In the genomic region with DNA sequence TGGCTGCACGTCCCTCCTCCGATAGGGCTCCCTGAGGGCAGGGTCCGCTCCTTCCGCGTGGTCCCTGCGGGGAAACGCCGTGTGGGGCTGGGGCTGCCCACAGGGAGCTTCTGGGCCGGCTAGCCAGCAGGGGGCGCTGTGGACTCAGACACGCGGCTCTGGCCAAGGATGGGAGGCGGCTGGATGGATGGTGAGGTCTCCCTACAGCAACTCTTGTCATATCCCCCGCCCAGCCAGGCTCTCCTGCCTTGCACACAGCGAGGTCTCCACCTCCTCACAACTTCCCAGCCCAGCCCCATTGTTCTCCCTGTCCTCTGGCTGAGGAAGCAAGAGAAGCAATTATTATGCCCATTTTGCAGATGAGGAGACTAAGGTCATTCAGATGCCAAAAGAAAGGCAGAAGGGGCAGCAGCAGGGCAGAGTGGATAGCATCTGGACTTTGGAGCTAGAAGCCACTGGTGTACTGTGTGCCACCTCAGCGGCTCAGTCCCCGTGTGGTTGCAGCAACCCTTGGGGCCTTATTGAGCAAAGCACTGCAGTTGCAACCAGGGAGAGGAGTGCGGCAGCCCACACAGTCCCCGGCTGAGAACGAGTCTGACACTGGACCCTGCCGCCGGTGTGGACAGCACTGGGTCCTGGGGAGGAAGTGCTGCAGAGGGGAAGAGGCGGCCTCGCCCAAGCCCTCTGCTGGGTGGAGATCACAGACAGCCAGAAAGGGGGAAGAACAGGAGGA, we compare ENCODE assay signal across 8 cellular contexts.
DNase-seq lines count a peak whose midpoint lies in the region; ATAC-seq and TF ChIP-seq lines count a peak whose summit lies in the region.

No MANE protein-coding gene starts in this region.

- no peak overlapping the region for H3K27ac Mint-ChIP-seq in glutamatergic neuron (ENCODE audit: unreplicated experiment)

- ATAC-seq in Panc1 (peak; percentile 76), sciatic nerve (peak; percentile 21), HG02981 (IDR thresholded peaks at IDR 0.05; ENCODE audit: unreplicated experiment) (no peak), GM21390 (IDR thresholded peaks at IDR 0.05; ENCODE audit: unreplicated experiment) (no peak)

- H3K4me3 ChIP-seq in Panc1 (ENCODE audit: low read depth in 2 of 2, low read length in 2 of 2) = no peak overlapping the region

- no peaks in the 10 kb centered on the region for H3K27me3 ChIP-seq in Panc1 (ENCODE audit: control insufficient read depth, insufficient read depth, low read length)

- H3K27ac ChIP-seq in Panc1 (ENCODE audit: low read length) = no peak overlapping the region; the same call in 1 of the 2 replicates

- H3K36me3 Mint-ChIP-seq in glutamatergic neuron (ENCODE audit: unreplicated experiment) = no peaks in the 10 kb centered on the region

- in situ Hi-C loops in Panc1 (cut with HindIII; ENCODE audit: low pct_unique_long_range_greater_than_20kb, low sequenced_read_pairs) = no loop called here

- peak; percentile 91 for TF ChIP-seq CTCF in Panc1 (IDR thresholded peaks at IDR 0.05)
- TF ChIP-seq CTCF in glutamatergic neuron (IDR thresholded peaks at IDR 0.05; ENCODE audit: partially characterized antibody, unreplicated experiment) = peak; percentile 67

- peaks cover 17% of the 10 kb centered on the region for H3K4me1 ChIP-seq in Panc1 (ENCODE audit: control insufficient read depth, insufficient read depth, low read length)

- POLR2A ChIA-PET in Panc1 (lab: Charles Lee) = no interaction called here

- peaks cover 14% of the 10 kb centered on the region for H3K27me3 Mint-ChIP-seq in glutamatergic neuron (ENCODE audit: unreplicated experiment)

- H3K36me3 ChIP-seq in Panc1 (ENCODE audit: control insufficient read depth, insufficient read depth, low read length) = no peaks in the 10 kb centered on the region

- BruUV-seq in Panc1 (replicated peaks; lab: Mats Ljungman, UMichigan) = no TSS peak

- intact Hi-C loops in Panc1 (cut with micrococcal nuclease; ENCODE audit: unreplicated experiment) = no loop called here
- intact Hi-C loops in sciatic nerve (cut with DNase I) = no loop called here

- no peaks in the 10 kb centered on the region for H3K4me1 Mint-ChIP-seq in glutamatergic neuron (ENCODE audit: low read depth, unreplicated experiment)

- DNase-seq in DMS53 (lab: John Stamatoyannopoulos, UW) (peak; percentile 60), DMS53 treated with DMSO at 0.1 percent for 48 hours (lab: John Stamatoyannopoulos, UW; ENCODE audit: unreplicated experiment) (no peak), Panc1 (ENCODE audit: low read depth, low spot score) (no peak), activated T-helper 1 cell treated with Interleukin-2 at 50 U/mL for 16 hours (ENCODE audit: low read depth) (peak; percentile 84), glutamatergic neuron (peak; percentile 63), sciatic nerve (ENCODE audit: low spot score) (peak; percentile 83)

- CTCF ChIA-PET in Panc1 (lab: Charles Lee) = interaction anchor here (0.6 to 1.3 kb wide), 8 partner anchors 25 to 454 kb away, joined by 3 to 11 read pairs (median 4); no protein-coding TSS in a partner anchor

- no peaks in the 10 kb centered on the region for H3K9me3 Mint-ChIP-seq in glutamatergic neuron (ENCODE audit: unreplicated experiment)

- H3K9me3 ChIP-seq in Panc1 (ENCODE audit: control insufficient read depth, insufficient read depth, low read depth, low read length) = no peaks in the 10 kb centered on the region

- no peak overlapping the region for H3K4me3 Mint-ChIP-seq in glutamatergic neuron (ENCODE audit: unreplicated experiment)

Comparison
In these comparisons a context has a peak if more than half of its experiments do, and no peak if none do; other contexts are left out.
1. DNase-seq: peak in DMS53 (single experiment), activated T-helper 1 cell treated with Interleukin-2 at 50 U/mL for 16 hours (single experiment), glutamatergic neuron (single experiment) and sciatic nerve (single experiment); none in DMS53 treated with DMSO at 0.1 percent for 48 hours (single experiment) and Panc1 (single experiment).
2. ATAC-seq: peak in Panc1 (single experiment) and sciatic nerve (single experiment); none in HG02981 (single experiment) and GM21390 (single experiment).